Comparison of ENCODE assay signal across 8 cellular contexts in the genomic region with DNA sequence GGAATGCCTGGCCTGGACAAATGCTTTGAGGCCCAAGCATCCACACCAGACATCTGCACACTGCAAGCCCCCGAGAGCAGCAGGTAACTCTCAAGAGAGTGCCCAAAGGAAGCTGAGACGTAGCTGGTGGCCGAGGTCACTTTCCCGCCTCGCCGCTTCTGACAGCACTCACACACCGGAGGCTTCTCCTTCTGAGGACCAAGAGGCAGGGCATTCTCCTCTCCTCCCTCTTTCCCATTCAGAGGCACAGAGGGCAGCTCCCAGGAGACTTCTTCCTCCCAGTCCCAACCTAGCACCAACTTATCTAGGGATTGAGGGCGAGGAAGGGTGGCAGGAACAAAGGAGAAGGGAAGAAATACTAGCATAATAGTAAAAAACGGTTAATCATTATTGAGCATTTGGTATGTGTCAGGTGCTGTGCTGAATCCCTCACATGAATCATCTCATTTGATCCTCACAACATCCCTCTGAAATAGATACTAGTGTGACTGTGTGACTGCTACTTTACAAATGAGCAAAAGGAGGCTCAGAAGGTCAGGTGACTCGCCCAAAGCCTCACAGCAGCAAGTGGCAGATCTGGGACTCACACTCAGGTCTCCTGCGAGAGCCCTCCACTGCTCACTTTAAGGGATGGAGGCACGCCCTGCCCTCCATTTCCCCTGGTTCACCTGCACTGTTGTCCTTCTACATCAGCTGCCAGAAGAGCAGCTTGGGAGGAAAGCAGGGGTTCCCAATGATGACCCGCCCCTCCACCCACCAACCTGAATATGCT. TPM values are rescaled to one million over a fixed set of nuclear protein-coding genes. Genes with fewer than 3 reads are reported as not detected.
DNase-seq lines count a peak whose midpoint lies in the region; ATAC-seq, FAIRE-seq and TF ChIP-seq lines count a peak whose summit lies in the region.

No MANE protein-coding gene starts in this region.

- no peaks in the 10 kb centered on the region for H3K79me2 ChIP-seq in PC-3 (ENCODE audit: low read length)

- H3K9ac ChIP-seq in PC-3 (ENCODE audit: low read length): no peak overlapping the region
- no peak overlapping the region for H3K9ac ChIP-seq in skeletal muscle satellite cell (ENCODE audit: low read depth, low read length)

- no peak for TF ChIP-seq CTCF in PC-3 (conservative IDR thresholded peaks at IDR 0.05; ENCODE audit: low read depth, low read length)
- no peak for TF ChIP-seq CTCF in pancreas (IDR thresholded peaks at IDR 0.05)

- peaks cover 55% of the 10 kb centered on the region for H3K4me1 Mint-ChIP-seq in central memory CD8-positive, alpha-beta T cell

- H3K4me2 ChIP-seq in PC-3 (ENCODE audit: low read length) (no peak overlapping the region), skeletal muscle satellite cell (ENCODE audit: low read length) (peak overlapping the region; percentile 78)

- peak overlapping the region; percentile 88 for H3K4me3 Mint-ChIP-seq in central memory CD8-positive, alpha-beta T cell

- H2AFZ ChIP-seq in PC-3 (ENCODE audit: low read length): no peak overlapping the region

- peak overlapping the region; percentile 97 for H3K27ac Mint-ChIP-seq in central memory CD8-positive, alpha-beta T cell (ENCODE audit: low read depth)

- no peaks in the 10 kb centered on the region for H3K9me2 ChIP-seq in PC-3 (replicated peaks; ENCODE audit: low read length)

- H3K36me3 ChIP-seq in PC-3 (ENCODE audit: low read depth, low read length) (no peaks in the 10 kb centered on the region), skeletal muscle satellite cell (ENCODE audit: insufficient read depth, low read length) (no peaks in the 10 kb centered on the region), pancreas (no peaks in the 10 kb centered on the region)

- 83% methylated on average over 13 of the region's 13 CpGs for whole genome bisulfite sequencing in pancreas, 2 donors

- peak; percentile 57 for DNase-seq in PC-3
- no peak for DNase-seq in central memory CD8-positive, alpha-beta T cell (ENCODE audit: low spot score in 2 of 2)
- no peak for DNase-seq in pancreas
- no peak for DNase-seq in UCSD-AML1 (lab: John Stamatoyannopoulos, UW; ENCODE audit: unreplicated experiment)
- DNase-seq in NCI-H1048 (lab: John Stamatoyannopoulos, UW): no peak
- no peak for DNase-seq in HUDEP-2 (lab: John Stamatoyannopoulos, UW; ENCODE audit: unreplicated experiment in 76 of 76)

- H3K27me3 Mint-ChIP-seq in central memory CD8-positive, alpha-beta T cell: no peaks in the 10 kb centered on the region

- intact Hi-C loops in PC-3 (cut with micrococcal nuclease) (no loop called here), pancreas (cut with DNase I) (no loop called here)

- peaks cover 6% of the 10 kb centered on the region for H3K36me3 Mint-ChIP-seq in central memory CD8-positive, alpha-beta T cell (ENCODE audit: insufficient read depth)

- CTCF ChIA-PET in PC-3 (lab: Charles Lee): no interaction called here

- no TSS peak for BruUV-seq in PC-3 (replicated peaks; lab: Mats Ljungman, UMichigan)

- no peaks in the 10 kb centered on the region for H3K9me3 Mint-ChIP-seq in central memory CD8-positive, alpha-beta T cell

- H3K4me3 ChIP-seq in PC-3 (ENCODE audit: low read length) (no peak overlapping the region), skeletal muscle satellite cell (ENCODE audit: low read length) (no peak overlapping the region), pancreas (no peak overlapping the region)

- POLR2A ChIA-PET in PC-3 (lab: Charles Lee; ENCODE audit: unreplicated experiment): no interaction called here

- H3K27me3 ChIP-seq in PC-3 (ENCODE audit: low read length): no peaks in the 10 kb centered on the region
- H3K27me3 ChIP-seq in skeletal muscle satellite cell (ENCODE audit: control insufficient read depth, insufficient read depth, low read length): no peaks in the 10 kb centered on the region
- no peaks in the 10 kb centered on the region for H3K27me3 ChIP-seq in pancreas

- H3K9me3 ChIP-seq in PC-3 (ENCODE audit: low read length): no peaks in the 10 kb centered on the region
- H3K9me3 ChIP-seq in skeletal muscle satellite cell (replicated peaks; ENCODE audit: low read length): no peaks in the 10 kb centered on the region
- no peaks in the 10 kb centered on the region for H3K9me3 ChIP-seq in pancreas

- no peaks in the 10 kb centered on the region for H4K20me1 ChIP-seq in PC-3 (ENCODE audit: low read length)

- H3K4me1 ChIP-seq in PC-3 (ENCODE audit: insufficient read depth, low read length): peaks cover 28% of the 10 kb centered on the region
- peaks cover 45% of the 10 kb centered on the region for H3K4me1 ChIP-seq in skeletal muscle satellite cell (ENCODE audit: control insufficient read depth, insufficient read depth, low read length)
- H3K4me1 ChIP-seq in pancreas: peaks cover 0 to 3% (median 0%) of the 10 kb centered on the region in 3 donors

- FAIRE-seq in pancreas (lab: Jason Lieb, UNC): no peak

- H3K27ac ChIP-seq in PC-3 (ENCODE audit: low read length) (no peak overlapping the region), pancreas (no peak overlapping the region)

- H3F3A ChIP-seq in PC-3 (ENCODE audit: low read length, unreplicated experiment): no peaks in the 10 kb centered on the region

- ATAC-seq in GM18511 (IDR thresholded peaks at IDR 0.05; ENCODE audit: unreplicated experiment) (peak; percentile 43), PC-3 (peak; percentile 54), pancreas (no peak)
- ATAC-seq in central memory CD8-positive, alpha-beta T cell (replicated peaks; ENCODE audit: extremely low read depth, poor library complexity, severe bottlenecking): no peak

RNA-seq across cellular contexts. Expression of a gene that starts 41.8 kb away (rescaled TPM):
- total RNA-seq in PC-3 (2014; rRNA removed) (28.0 and 36.1 TPM in 2 replicates), pancreas (10 to 100 TPM; 21.3 to 47.0 (median 28.9) TPM)
- total RNA-seq in skeletal muscle satellite cell (2012; rRNA removed): 19.9 and 29.2 TPM in 2 replicates
- 10 to 100 TPM; 48.2 to 85.3 TPM for polyA plus RNA-seq in pancreas

Comparison
In these comparisons a context has a peak if more than half of its experiments do, and no peak if none do; other contexts are left out.
1. ATAC-seq: peak in GM18511 (single experiment) and PC-3 (single experiment); none in central memory CD8-positive, alpha-beta T cell (single experiment) and pancreas (0 of 4).